Comparison of ENCODE assay signal across 10 cellular contexts in genomic region chr9:131252120-131252519, GRCh38. TPM values are rescaled to one million over a fixed set of nuclear protein-coding genes. Genes with fewer than 3 reads are reported as not detected.
A peak's percentile ranks its signal among the peaks of the same experiment; 100 is the strongest.
DNase-seq lines count a peak whose midpoint lies in the region; ATAC-seq, FAIRE-seq and TF ChIP-seq lines count a peak whose summit lies in the region.
"Had no signal": no experiment of that assay in that cellular context is flagged by ENCODE, and none has a peak within 500 bp of the region (broad histone marks: within the 10 kb centered on the region; RNA-seq: fewer than 3 reads in every experiment).

No MANE protein-coding gene starts in this region.

- H3K4me1 ChIP-seq in muscle layer of duodenum (ENCODE audit: control insufficient read depth in 1 of 2, insufficient read depth in 2 of 2, low read length in 2 of 2): peaks cover 4% of the 10 kb centered on the region in 2 donors

- H3K36me3 Mint-ChIP-seq in CD4-positive, alpha-beta T cell (ENCODE audit: low read depth): peaks cover 7% of the 10 kb centered on the region
- peaks cover 4% of the 10 kb centered on the region for H3K36me3 Mint-ChIP-seq in activated T-helper 2 cell treated with anti-CD3 and anti-CD28 coated beads, Interferon-gamma antibody, Interleukin-2, Interleukin-4, amounts not matched to agents 10 μg/mL and 5 μg/mL and 100 μg/mL, durations not matched to agents 14 hours and 24 hours and 36 hours (ENCODE audit: low read depth)

- no peaks in the 10 kb centered on the region for H3K9me3 ChIP-seq in CD4-positive, alpha-beta T cell (ENCODE audit: control insufficient read depth, low read length)
- H3K9me3 ChIP-seq in muscle layer of duodenum (ENCODE audit: control insufficient read depth in 1 of 2, low read length in 2 of 2): no peaks in the 10 kb centered on the region

- H3K9me3 Mint-ChIP-seq in CD4-positive, alpha-beta T cell: no peaks in the 10 kb centered on the region
- no peaks in the 10 kb centered on the region for H3K9me3 Mint-ChIP-seq in activated T-helper 2 cell treated with anti-CD3 and anti-CD28 coated beads, Interferon-gamma antibody, Interleukin-2, Interleukin-4, amounts not matched to agents 10 μg/mL and 5 μg/mL and 100 μg/mL, durations not matched to agents 14 hours and 24 hours and 36 hours

- H3K36me3 ChIP-seq in muscle layer of duodenum (ENCODE audit: control insufficient read depth in 1 of 2, insufficient read depth in 2 of 2, low read length in 2 of 2): no peaks in the 10 kb centered on the region

- intact Hi-C loops in CD4-positive, alpha-beta T cell (cut with DNase I, micrococcal nuclease): loop anchor here (2.0 to 5.0 kb wide), 4 partner anchors 13 to 85 kb away; partner anchors contain the start of gene FAM78A (in 1 of the 2)
- intact Hi-C loops in activated T-helper 2 cell treated with anti-CD3 and anti-CD28 coated beads, Interferon-gamma antibody, Interleukin-2, Interleukin-4, amounts not matched to agents 10 μg/mL and 5 μg/mL and 100 μg/mL, durations not matched to agents 14 hours and 24 hours and 36 hours (cut with micrococcal nuclease): loop anchor here (1.0 to 10.0 kb wide), 3 partner anchors 14 to 1103 kb away; partner anchors contain the start of gene SETX

- POLR2A ChIA-PET in CD4-positive, alpha-beta T cell (lab: Charles Lee): interaction anchor here (1.1 to 18.0 kb wide), 7 partner anchors 17 to 83 kb away, joined by 3 to 738 read pairs (median 4); partner anchors contain the start of gene FAM78A

- ATAC-seq in CD4-positive, alpha-beta T cell (ENCODE audit: poor library complexity): no peak
- ATAC-seq in GM19455 (IDR thresholded peaks at IDR 0.05; ENCODE audit: unreplicated experiment) (peak; percentile 5), GM18502 (IDR thresholded peaks at IDR 0.05; ENCODE audit: poor library complexity, unreplicated experiment) (no peak), GM18498 (IDR thresholded peaks at IDR 0.05; ENCODE audit: unreplicated experiment) (no peak)

- H3K4me3 Mint-ChIP-seq in CD4-positive, alpha-beta T cell: no peak overlapping the region
- H3K4me3 Mint-ChIP-seq in activated T-helper 2 cell treated with anti-CD3 and anti-CD28 coated beads, Interferon-gamma antibody, Interleukin-2, Interleukin-4, amounts not matched to agents 10 μg/mL and 5 μg/mL and 100 μg/mL, durations not matched to agents 14 hours and 24 hours and 36 hours (ENCODE audit: low read depth): peak overlapping the region; percentile 82

- H3K27ac Mint-ChIP-seq in CD4-positive, alpha-beta T cell: peak overlapping the region; percentile 98
- peak overlapping the region; percentile 92 for H3K27ac Mint-ChIP-seq in activated T-helper 2 cell treated with anti-CD3 and anti-CD28 coated beads, Interferon-gamma antibody, Interleukin-2, Interleukin-4, amounts not matched to agents 10 μg/mL and 5 μg/mL and 100 μg/mL, durations not matched to agents 14 hours and 24 hours and 36 hours

- TF ChIP-seq CTCF in CD4-positive, alpha-beta T cell (IDR thresholded peaks at IDR 0.05): no peak

- peak overlapping the region; percentile 7 to 17 for H3K4me3 ChIP-seq in muscle layer of duodenum (ENCODE audit: low read depth in 1 of 2, low read length in 2 of 2)

- CTCF ChIA-PET in CD4-positive, alpha-beta T cell (lab: Charles Lee): interaction anchor here (1.0 to 1.3 kb wide), 3 partner anchors 18 to 155 kb away, joined by 3 to 4 read pairs (median 4); no protein-coding TSS in a partner anchor

- no peak overlapping the region for H3K27ac ChIP-seq in CD4-positive, alpha-beta T cell (ENCODE audit: low read depth, low read length)
- H3K27ac ChIP-seq in muscle layer of duodenum (ENCODE audit: low read length): no peak overlapping the region

- no peak for DNase-seq in CD4-positive, alpha-beta T cell
- no peak for DNase-seq in activated T-helper 2 cell treated with anti-CD3 and anti-CD28 coated beads, Interferon-gamma antibody, Interleukin-2, Interleukin-4, amounts not matched to agents 10 μg/mL and 5 μg/mL and 100 μg/mL, durations not matched to agents 14 hours and 24 hours and 36 hours (ENCODE audit: low spot score)
- DNase-seq in NCI-H2171 treated with DMSO at 0.1 percent for 48 hours (lab: John Stamatoyannopoulos, UW) (no peak), GM19239 (ENCODE audit: insufficient read length, low spot score) (no peak)
- DNase-seq: NCI-H2081 had no signal

- H3K27me3 Mint-ChIP-seq in CD4-positive, alpha-beta T cell: no peaks in the 10 kb centered on the region
- no peaks in the 10 kb centered on the region for H3K27me3 Mint-ChIP-seq in activated T-helper 2 cell treated with anti-CD3 and anti-CD28 coated beads, Interferon-gamma antibody, Interleukin-2, Interleukin-4, amounts not matched to agents 10 μg/mL and 5 μg/mL and 100 μg/mL, durations not matched to agents 14 hours and 24 hours and 36 hours (ENCODE audit: low read depth)

- H3K27me3 ChIP-seq in CD4-positive, alpha-beta T cell (ENCODE audit: control insufficient read depth, insufficient read depth, low read length): no peaks in the 10 kb centered on the region
- no peaks in the 10 kb centered on the region for H3K27me3 ChIP-seq in muscle layer of duodenum (ENCODE audit: low read depth, low read length)

- no peak for FAIRE-seq in GM19239 (lab: Jason Lieb, UNC)
- FAIRE-seq: endometrium had no signal

- peaks cover 43% of the 10 kb centered on the region for H3K4me1 Mint-ChIP-seq in CD4-positive, alpha-beta T cell (ENCODE audit: low read depth)
- H3K4me1 Mint-ChIP-seq in activated T-helper 2 cell treated with anti-CD3 and anti-CD28 coated beads, Interferon-gamma antibody, Interleukin-2, Interleukin-4, amounts not matched to agents 10 μg/mL and 5 μg/mL and 100 μg/mL, durations not matched to agents 14 hours and 24 hours and 36 hours (ENCODE audit: low read depth): peaks cover 23% of the 10 kb centered on the region

RNA-seq across cellular contexts. Expression of gene FAM78A, which starts 24.2 kb away (rescaled TPM):
- 10 to 100 TPM; 62.4 to 62.7 TPM for total RNA-seq in CD4-positive, alpha-beta T cell
- total RNA-seq in activated T-helper 2 cell treated with anti-CD3 and anti-CD28 coated beads, Interferon-gamma antibody, Interleukin-2, Interleukin-4, amounts not matched to agents 10 μg/mL and 5 μg/mL and 100 μg/mL, durations not matched to agents 14 hours and 24 hours and 36 hours: 55.3 and 55.5 TPM in 2 replicates

RNA-seq across cellular contexts. Expression of gene PLPP7, which starts 37.4 kb away (rescaled TPM):
- total RNA-seq in CD4-positive, alpha-beta T cell: under 1 TPM in 1 of 2 experiments, not detected in 1; 0.22 TPM
- total RNA-seq in activated T-helper 2 cell treated with anti-CD3 and anti-CD28 coated beads, Interferon-gamma antibody, Interleukin-2, Interleukin-4, amounts not matched to agents 10 μg/mL and 5 μg/mL and 100 μg/mL, durations not matched to agents 14 hours and 24 hours and 36 hours: 0.21 TPM in 1 of 2 replicates, not detected in the other
